In genomic region chr18:23503038-23503966, GRCh38 we compare ENCODE assay signal across 8 cellular contexts. TPM values are rescaled to one million over a fixed set of nuclear protein-coding genes. Genes with fewer than 3 reads are reported as not detected.
DNase-seq lines count a peak whose midpoint lies in the region; ATAC-seq and TF ChIP-seq lines count a peak whose summit lies in the region.

Gene RMC1, plus strand, starts transcription at chr18:23503511. Its CDS starts 108 bp downstream, at chr18:23503619.

- H3K27me3 ChIP-seq in neural cell (ENCODE audit: insufficient read depth, low read depth, low read length), result no peaks in the 10 kb centered on the region

- peak; percentile 88 for TF ChIP-seq POLR2A in Raji (IDR thresholded peaks at IDR 0.05; ENCODE audit: insufficient read depth, low read depth, low read length)

- no peaks in the 10 kb centered on the region for H3K9me2 ChIP-seq in neural cell (ENCODE audit: insufficient read depth, low read length)

- no peaks in the 10 kb centered on the region for H4K20me1 ChIP-seq in neural cell (ENCODE audit: insufficient read depth)

- H3K4me1 Mint-ChIP-seq in stimulated activated naive CD8-positive, alpha-beta T cell treated with anti-CD3 and anti-CD28 coated beads, Interleukin-15, amount 100 ng/mL, for 72 hours, result peaks cover 53% of the 10 kb centered on the region

- ATAC-seq in stimulated activated naive CD8-positive, alpha-beta T cell treated with anti-CD3 and anti-CD28 coated beads, Interleukin-15, amount 100 ng/mL, for 72 hours, result peak; percentile 91

- TF ChIP-seq CTCF in neural cell (IDR thresholded peaks at IDR 0.05; ENCODE audit: poor library complexity, severe bottlenecking), result peak; percentile 59

- peak within 1 kb of the TSS; percentile 42 for H3K27ac ChIP-seq in neural cell (ENCODE audit: low read length)

- H3K36me3 ChIP-seq in ES-I3 (ENCODE audit: insufficient read depth, low read length) (peaks cover 5% of the 10 kb centered on the region; the same call in 1 of the 2 replicates), neural cell (ENCODE audit: insufficient read depth, low read length) (no peaks in the 10 kb centered on the region)

- TF ChIP-seq RAD21 in neural cell (conservative IDR thresholded peaks at IDR 0.05), result peak; percentile 60

- peak within 1 kb of the TSS; percentile 94 for H3K4me3 ChIP-seq in neural cell (ENCODE audit: low read length)

- H3K4me3 Mint-ChIP-seq in stimulated activated naive CD8-positive, alpha-beta T cell treated with anti-CD3 and anti-CD28 coated beads, Interleukin-15, amount 100 ng/mL, for 72 hours, result peak within 1 kb of the TSS; percentile 93 to 96

- H3K4me2 ChIP-seq in neural cell (ENCODE audit: low read length), result peak within 1 kb of the TSS; percentile 81

- 0 out of 2 replicates have a peak, but pooled peaks cover 4% of the 10 kb centered on the region for H3K4me1 ChIP-seq in ES-I3 (ENCODE audit: insufficient read depth, low read length)

- H3K27ac Mint-ChIP-seq in stimulated activated naive CD8-positive, alpha-beta T cell treated with anti-CD3 and anti-CD28 coated beads, Interleukin-15, amount 100 ng/mL, for 72 hours, result peak within 1 kb of the TSS; percentile 93 to 94

- H3K27me3 Mint-ChIP-seq in stimulated activated naive CD8-positive, alpha-beta T cell treated with anti-CD3 and anti-CD28 coated beads, Interleukin-15, amount 100 ng/mL, for 72 hours, result no peaks in the 10 kb centered on the region

- H3K9me3 Mint-ChIP-seq in stimulated activated naive CD8-positive, alpha-beta T cell treated with anti-CD3 and anti-CD28 coated beads, Interleukin-15, amount 100 ng/mL, for 72 hours, result no peaks in the 10 kb centered on the region

- H3F3A ChIP-seq in neural cell (ENCODE audit: insufficient read depth, low read length, poor library complexity, severe bottlenecking), result no peaks in the 10 kb centered on the region

- no peaks in the 10 kb centered on the region for H3K79me2 ChIP-seq in neural cell (replicated peaks; ENCODE audit: insufficient read depth, low read length)

- peak within 1 kb of the TSS; percentile 73 for H2AFZ ChIP-seq in neural cell (ENCODE audit: low read depth, low read length)

- H3K9ac ChIP-seq in ES-I3 (ENCODE audit: low read depth, low read length) (peak within 1 kb of the TSS; percentile 93), neural cell (ENCODE audit: low read length) (peak within 1 kb of the TSS; percentile 68)

- peak; percentile 86 for DNase-seq in H4 (ENCODE audit: low spot score)
- DNase-seq in LoVo (ENCODE audit: low spot score), result peak; percentile 94
- peak; percentile 100 for DNase-seq in activated effector memory CD4-positive, alpha-beta T cell treated with anti-CD3 and anti-CD28 coated beads, Interleukin-2, amount 50 U/mL, for 16 hours
- DNase-seq in fibroblast of the conjunctiva (ENCODE audit: low read depth), result peak; percentile 84
- peak; percentile 97 to 98 for DNase-seq in stimulated activated naive CD8-positive, alpha-beta T cell treated with anti-CD3 and anti-CD28 coated beads, Interleukin-15, amount 100 ng/mL, for 72 hours

- TF ChIP-seq EP300 in neural cell (conservative IDR thresholded peaks at IDR 0.05; ENCODE audit: poor library complexity, severe bottlenecking), result peak; percentile 18

- no peaks in the 10 kb centered on the region for H3K9me3 ChIP-seq in ES-I3 (ENCODE audit: control insufficient read depth, insufficient read depth, low read length)
- H3K9me3 ChIP-seq in neural cell (ENCODE audit: low read length), result no peaks in the 10 kb centered on the region

TF ChIP-seq in neural cell, 6 proteins besides CTCF, POLR2A, EP300 and RAD21:
- TF ChIP-seq REST (IDR thresholded peaks at IDR 0.05; ENCODE audit: borderline replicate concordance) (no peak), SMC3 (conservative IDR thresholded peaks at IDR 0.05; ENCODE audit: poor library complexity) (peak; percentile 43), EZH2 (IDR thresholded peaks at IDR 0.05; ENCODE audit: borderline replicate concordance, insufficient read depth, low read length, poor library complexity, severe bottlenecking) (no peak), MXI1 (conservative IDR thresholded peaks at IDR 0.05; ENCODE audit: poor library complexity, severe bottlenecking) (peak; percentile 77), POLR2AphosphoS5 (IDR thresholded peaks at IDR 0.05) (peak; percentile 54), TAF1 (IDR thresholded peaks at IDR 0.05; ENCODE audit: low read depth) (no peak)

RNA-seq across cellular contexts. Expression of gene RMC1, which starts in this region (rescaled TPM):
- 32.1 and 32.6 TPM in 2 replicates for total RNA-seq in H4 (2014; rRNA removed; shearing (Covaris generic))
- 42.2 and 56.1 TPM in 2 replicates for polyA plus RNA-seq in neural cell
- 40.5 and 41.6 TPM in 2 replicates for polyA minus RNA-seq in neural cell

Comparison
In these comparisons a context has a peak if more than half of its experiments do, and no peak if none do; other contexts are left out.
1. Peak in every context shown above with its lines: DNase-seq, ATAC-seq, H3K4me3 ChIP-seq and H3K27ac ChIP-seq.